8 cellular contexts compared by ENCODE assay signal in the genomic region with DNA sequence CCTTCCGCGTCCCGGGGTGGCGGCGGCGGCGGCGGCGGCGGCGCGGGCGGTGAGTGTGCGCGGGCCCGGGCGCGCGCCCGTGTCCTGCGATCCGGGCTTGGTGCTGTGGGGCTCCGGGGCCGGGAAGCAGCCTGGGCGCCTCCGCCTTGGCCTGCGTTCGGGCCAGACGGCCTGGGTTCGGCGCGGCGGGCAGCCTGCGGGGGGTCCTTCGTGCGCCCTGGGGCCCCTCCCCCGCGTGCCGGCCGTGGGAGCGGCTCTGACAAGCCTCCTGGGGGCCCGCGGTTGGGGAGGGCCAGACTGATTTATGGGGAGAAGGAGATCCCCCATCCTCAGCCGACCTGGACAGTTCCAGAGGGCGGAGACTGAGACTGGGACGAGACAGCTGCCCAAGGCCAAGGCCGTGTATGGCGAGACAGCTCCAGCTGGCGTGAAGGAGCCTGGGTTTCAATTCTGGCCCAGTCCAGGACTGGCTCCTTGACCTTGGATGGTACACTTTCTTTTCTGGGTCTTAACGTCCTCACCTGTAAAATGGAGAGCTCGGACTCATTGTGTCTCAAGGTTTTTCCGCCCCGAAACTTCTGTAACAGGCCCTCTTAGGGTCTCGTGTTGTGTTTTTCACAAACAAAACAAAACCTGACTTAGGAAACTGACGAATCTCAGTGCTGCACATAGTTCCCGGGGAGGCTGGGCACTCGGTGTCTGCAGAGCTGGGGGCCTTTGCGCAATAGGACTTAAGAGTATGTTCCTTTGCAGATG. TPM values are rescaled to one million over a fixed set of nuclear protein-coding genes. Genes with fewer than 3 reads are reported as not detected.
DNase-seq lines count a peak whose midpoint lies in the region; ATAC-seq, FAIRE-seq and TF ChIP-seq lines count a peak whose summit lies in the region.

No MANE protein-coding gene starts in this region.

- ATAC-seq in HG02870 (IDR thresholded peaks at IDR 0.05; ENCODE audit: unreplicated experiment): peak; percentile 27
- peak; percentile 47 for ATAC-seq in thoracic aorta (ENCODE audit: insufficient number of reproducible peaks, low FRiP score, low read depth)

- H3K36me3 ChIP-seq in esophagus (ENCODE audit: control insufficient read depth in 2 of 2, insufficient read depth in 2 of 2, low read length in 1 of 2) (no peaks in the 10 kb centered on the region), mucosa of stomach (ENCODE audit: control insufficient read depth, insufficient read depth, low read length) (no peaks in the 10 kb centered on the region), thoracic aorta (no peaks in the 10 kb centered on the region)

- 3 to 4% methylated on average over 28 to 58 of the region's 58 CpGs for WGBS in esophagus, 2 donors

- peak; percentile 61 for TF ChIP-seq POLR2A in GM12892 (IDR thresholded peaks at IDR 0.05; ENCODE audit: low read depth, low read length)

- DNase-seq in A172 (ENCODE audit: low spot score) (peak; percentile 45), GM12892 (ENCODE audit: insufficient read length) (peak; percentile 48), NCI-H2196 (lab: John Stamatoyannopoulos, UW; ENCODE audit: unreplicated experiment) (peak; percentile 54), thoracic aorta (ENCODE audit: low spot score) (no peak)
- DNase-seq in activated CD8-positive, alpha-beta memory T cell treated with anti-CD3 and anti-CD28 coated beads for 48 hours (ENCODE audit: low read depth in 2 of 3, low spot score in 2 of 3): peak in 2 of 3 experiments; percentile 16 to 24

- TF ChIP-seq CTCF in thoracic aorta (IDR thresholded peaks at IDR 0.05): no peak

- no peaks in the 10 kb centered on the region for H3K27me3 ChIP-seq in esophagus (ENCODE audit: control insufficient read depth in 1 of 2, insufficient read depth in 2 of 2, low read length in 2 of 2)
- no peaks in the 10 kb centered on the region for H3K27me3 ChIP-seq in mucosa of stomach (ENCODE audit: control insufficient read depth, insufficient read depth, low read length)
- no peaks in the 10 kb centered on the region for H3K27me3 ChIP-seq in thoracic aorta (replicated peaks; ENCODE audit: insufficient read depth)

- H3K9me3 ChIP-seq in esophagus (ENCODE audit: control insufficient read depth in 2 of 2, insufficient read depth in 1 of 2, low read depth in 1 of 2, low read length in 1 of 2): no peaks in the 10 kb centered on the region
- H3K9me3 ChIP-seq in mucosa of stomach (ENCODE audit: control insufficient read depth, low read length): no peaks in the 10 kb centered on the region
- H3K9me3 ChIP-seq in thoracic aorta: no peaks in the 10 kb centered on the region

- peak overlapping the region; percentile 85 for H3K9ac ChIP-seq in mucosa of stomach (ENCODE audit: low read length)

- H3K4me3 ChIP-seq in esophagus (ENCODE audit: low read depth in 1 of 2, low read length in 2 of 2) (peak overlapping the region; percentile 66 to 69), mucosa of stomach (ENCODE audit: low read length) (peak overlapping the region; percentile 66), thoracic aorta (peak overlapping the region; percentile 88)

- H3K27ac ChIP-seq in esophagus (ENCODE audit: low read depth in 2 of 2, low read length in 1 of 2): peak overlapping the region; percentile 88 to 89
- peak overlapping the region; percentile 88 to 94 for H3K27ac ChIP-seq in thoracic aorta

- FAIRE-seq in GM12892 (lab: Jason Lieb, UNC): no peak

- H3K4me1 ChIP-seq in esophagus (ENCODE audit: control insufficient read depth in 2 of 2, insufficient read depth in 2 of 2, low read length in 1 of 2) (peaks cover 6 to 9% of the 10 kb centered on the region in 2 donors), mucosa of stomach (ENCODE audit: control insufficient read depth, insufficient read depth, low read length) (peaks cover 22% of the 10 kb centered on the region), thoracic aorta (ENCODE audit: control insufficient read depth in 1 of 2, low read depth in 2 of 2) (peaks cover 2 to 24% of the 10 kb centered on the region in 2 donors)

RNA-seq across cellular contexts. Expression of gene TMEM268, which starts 0.6 kb away (rescaled TPM):
- total RNA-seq in A172 (2014; rRNA removed; shearing (Covaris generic)): 3.3 and 3.8 TPM in 2 replicates
- polyA plus RNA-seq in GM12892 (2012; ENCODE audit: missing spikeins): 14.6 TPM
- 1 to 10 TPM; 1.6 to 2.5 TPM for polyA plus RNA-seq in esophagus
- total RNA-seq in thoracic aorta: 10 to 100 TPM in 1 of 2 donors, 1 to 10 TPM in 1; 7.7 to 10.9 TPM

RNA-seq across cellular contexts. Expression of gene ATP6V1G1, which starts 24.1 kb away (rescaled TPM):
- total RNA-seq in A172 (2014; rRNA removed; shearing (Covaris generic)): 216 and 223 TPM in 2 replicates
- 75.3 TPM for polyA plus RNA-seq in GM12892 (2012; ENCODE audit: missing spikeins)
- 100 to 1,000 TPM; 127 to 145 TPM for polyA plus RNA-seq in esophagus
- 100 to 1,000 TPM; 109 to 153 TPM for total RNA-seq in thoracic aorta

RNA-seq across cellular contexts. Expression of gene TEX53, which starts 45.9 kb away (rescaled TPM):
- not detected in 2 replicates for total RNA-seq in A172 (2014; rRNA removed; shearing (Covaris generic))
- not detected for polyA plus RNA-seq in GM12892 (2012; ENCODE audit: missing spikeins)
- polyA plus RNA-seq in esophagus: not detected
- total RNA-seq in thoracic aorta: not detected
